ENCODE assay signal across 8 cellular contexts in genomic region chr11:73787051-73787642, GRCh38. TPM values are rescaled to one million over a fixed set of nuclear protein-coding genes. Genes with fewer than 3 reads are reported as not detected.
A peak's percentile ranks its signal among the peaks of the same experiment; 100 is the strongest.
DNase-seq lines count a peak whose midpoint lies in the region; ATAC-seq, FAIRE-seq and TF ChIP-seq lines count a peak whose summit lies in the region.

No MANE protein-coding gene starts in this region.

- H3K27me3 Mint-ChIP-seq in activated naive CD8-positive, alpha-beta T cell treated with anti-CD3 and anti-CD28 coated beads, Interleukin-2, amount 10 ng/mL, durations not matched to agents 7 days and 5 days = no peaks in the 10 kb centered on the region

- peak overlapping the region; percentile 99 for H3K4me3 Mint-ChIP-seq in activated naive CD8-positive, alpha-beta T cell treated with anti-CD3 and anti-CD28 coated beads, Interleukin-2, amount 10 ng/mL, durations not matched to agents 7 days and 5 days

- no peak for TF ChIP-seq RAD21 in HepG2 (CRISPR knock-in tag; IDR thresholded peaks at IDR 0.05)

- no peak for TF ChIP-seq CTCF in HepG2 (CRISPR knock-in tag; IDR thresholded peaks at IDR 0.05)
- no peak for TF ChIP-seq CTCF in thyroid gland (IDR thresholded peaks at IDR 0.05)

- H3K9me3 ChIP-seq in HepG2 (ENCODE audit: low read length) (no peaks in the 10 kb centered on the region), thyroid gland (no peaks in the 10 kb centered on the region)

- H3K27me3 ChIP-seq in HepG2 (ENCODE audit: control insufficient read depth in 1 of 2, insufficient read depth in 2 of 2, low read length in 2 of 2) (no peaks in the 10 kb centered on the region), thyroid gland (no peaks in the 10 kb centered on the region)

- CTCF ChIA-PET in HepG2 (lab: Yijun Ruan, JAX; ENCODE audit: low intra/inter-chr PET ratio, low total read pairs) = no interaction called here

- in situ Hi-C loops in HepG2 (cut with HindIII; ENCODE audit: extremely low pct_ligation_motif_present, low pct_unique_long_range_greater_than_20kb) = no loop called here

- no peaks in the 10 kb centered on the region for H4K20me1 ChIP-seq in HepG2 (ENCODE audit: insufficient read depth, low read length)

- peak overlapping the region; percentile 74 to 96 (median 85) for H3K4me3 ChIP-seq in HepG2 (replicated peaks in 1 of 3; ENCODE audit: insufficient read depth in 1 of 3, low read depth in 2 of 3, low read length in 3 of 3)
- peak overlapping the region in 2 of 3 donors; percentile 14 to 50 for H3K4me3 ChIP-seq in thyroid gland (replicated peaks in 1 of 3)

- ATAC-seq in activated naive CD8-positive, alpha-beta T cell treated with anti-CD3 and anti-CD28 coated beads, Interleukin-2, amount 10 ng/mL, durations not matched to agents 7 days and 5 days (ENCODE audit: low read depth) = no peak
- ATAC-seq in HepG2 (no peak), HG03342 (IDR thresholded peaks at IDR 0.05; ENCODE audit: unreplicated experiment) (no peak)

- peak overlapping the region; percentile 100 for H3K27ac Mint-ChIP-seq in activated naive CD8-positive, alpha-beta T cell treated with anti-CD3 and anti-CD28 coated beads, Interleukin-2, amount 10 ng/mL, durations not matched to agents 7 days and 5 days

- TF ChIP-seq POLR2A in HepG2 (IDR thresholded peaks at IDR 0.05; ENCODE audit: insufficient read depth in 1 of 2, low read depth in 2 of 2, low read length in 2 of 2) (no peak), thyroid gland (IDR thresholded peaks at IDR 0.05) (no peak)

- 48% methylated on average over 17 of the region's 17 CpGs for WGBS in HepG2 (ENCODE audit: low lambda C conversion rate)
- 46 to 53% methylated on average over 17 of the region's 17 CpGs for WGBS in thyroid gland, 2 donors

- peak overlapping the region; percentile 97 for H3K9ac ChIP-seq in HepG2 (ENCODE audit: insufficient read depth, low read depth, low read length)

- BruUV-seq in HepG2 (replicated peaks; lab: Mats Ljungman, UMichigan) = no TSS peak

- H2AFZ ChIP-seq in HepG2 (ENCODE audit: low read length) = peak overlapping the region; percentile 33

- intact Hi-C loops in HepG2 (cut with micrococcal nuclease; ENCODE audit: unreplicated experiment) (no loop called here), thyroid gland (cut with DNase I) (loop anchor here (5.0 kb wide), 1 partner anchor 90 kb away; the partner anchor contains the start of genes COA4 and PAAF1)

- H3K36me3 ChIP-seq in HepG2 (replicated peaks in 1 of 2; ENCODE audit: control insufficient read depth in 1 of 2, insufficient read depth in 2 of 2, low read length in 2 of 2) (no peaks in the 10 kb centered on the region), thyroid gland (no peaks in the 10 kb centered on the region)

- H3K36me3 Mint-ChIP-seq in activated naive CD8-positive, alpha-beta T cell treated with anti-CD3 and anti-CD28 coated beads, Interleukin-2, amount 10 ng/mL, durations not matched to agents 7 days and 5 days = peaks cover 1% of the 10 kb centered on the region

- H3K27ac ChIP-seq in HepG2 (ENCODE audit: extremely low read length, insufficient read depth, low read length) (peak overlapping the region; percentile 99), thyroid gland (peak overlapping the region; percentile 82 to 95 (median 88))

- FAIRE-seq in HepG2 (lab: Jason Lieb, UNC) = no peak

- TF ChIP-seq EP300 in HepG2 (IDR thresholded peaks at IDR 0.05; ENCODE audit: low read depth in 2 of 2, low read length in 2 of 2) (no peak), HepG2 (CRISPR knock-in tag; IDR thresholded peaks at IDR 0.05; ENCODE audit: borderline replicate concordance) (no peak)

- H3K79me2 ChIP-seq in HepG2 (ENCODE audit: insufficient read depth, low read length) = peaks cover 18% of the 10 kb centered on the region

- H3K4me1 Mint-ChIP-seq in activated naive CD8-positive, alpha-beta T cell treated with anti-CD3 and anti-CD28 coated beads, Interleukin-2, amount 10 ng/mL, durations not matched to agents 7 days and 5 days = peaks cover 24% of the 10 kb centered on the region

- no peaks in the 10 kb centered on the region for H3K9me3 Mint-ChIP-seq in activated naive CD8-positive, alpha-beta T cell treated with anti-CD3 and anti-CD28 coated beads, Interleukin-2, amount 10 ng/mL, durations not matched to agents 7 days and 5 days

- peak overlapping the region; percentile 94 for H3K4me2 ChIP-seq in HepG2 (ENCODE audit: low read depth, low read length)

- H3K4me1 ChIP-seq in HepG2 (ENCODE audit: insufficient read depth, low read length) (peaks cover 56% of the 10 kb centered on the region), thyroid gland (peaks cover 4 to 15% of the 10 kb centered on the region in 2 donors)

- POLR2A ChIA-PET in activated naive CD8-positive, alpha-beta T cell treated with anti-CD3 and anti-CD28 coated beads, Interleukin-2, amount 10 ng/mL, durations not matched to agents 7 days and 5 days (lab: Charles Lee) = interaction anchor here (0.5 to 2.2 kb wide), 6 partner anchors 9 to 1133 kb away, joined by 3 to 21 read pairs (median 4); partner anchors contain the start of genes C2CD3, COA4, PPME1 and RAB6A
- POLR2A ChIA-PET in HepG2 (lab: Yijun Ruan, JAX) = interaction anchor here (1.0 to 2.1 kb wide), 8 partner anchors 8 to 188 kb away, joined by 3 to 68 read pairs (median 8); partner anchors contain the start of gene RAB6A

- peak; percentile 9 to 17 for DNase-seq in activated CD4-positive, alpha-beta T cell treated with anti-CD3 and anti-CD28 coated beads, Interleukin-2, amount 50 U/mL, for 48 hours
- DNase-seq in activated CD4-positive, alpha-beta T cell treated with anti-CD3 and anti-CD28 coated beads for 1 hour = no peak
- no peak for DNase-seq in activated naive CD8-positive, alpha-beta T cell treated with anti-CD3 and anti-CD28 coated beads, Interleukin-2, amount 10 ng/mL, durations not matched to agents 7 days and 5 days
- DNase-seq in HepG2 (ENCODE audit: low spot score) (no peak), thyroid gland (peak in 1 of 2 donors; percentile 17), NCI-H446 treated with DMSO at 0.1 percent for 48 hours (lab: John Stamatoyannopoulos, UW) (no peak)
- DNase-seq in stimulated activated CD4-positive, alpha-beta T cell treated with anti-CD3 and anti-CD28 coated beads, Interleukin-4, amount 100 ng/mL, for 1 hour = no peak

TF ChIP-seq in HepG2, 621 proteins besides CTCF, POLR2A, EP300 and RAD21 (continues in another document):
- 0 out of 2 replicates have a peak, but pooled peaks have one; percentile 2 for TF ChIP-seq NFKBIZ (CRISPR knock-in tag; IDR thresholded peaks at IDR 0.05)

RNA-seq across cellular contexts. Expression of gene MRPL48, which starts 0.5 kb away (rescaled TPM):
- total RNA-seq in activated naive CD8-positive, alpha-beta T cell treated with anti-CD3 and anti-CD28 coated beads, Interleukin-2, amount 10 ng/mL, durations not matched to agents 7 days and 5 days = 10 to 100 TPM; 32.8 to 34.7 TPM
- 67.9 and 97.3 TPM in 2 replicates for total RNA-seq in HepG2 (2016; rRNA removed; fragmentation: Illumina TruSeq; extraction: Trizol)
- total RNA-seq in HepG2 (2016; cell fraction: cytosol; rRNA removed; fragmentation: Illumina TruSeq; extraction: Trizol; ENCODE audit: low read depth) = 27.8 TPM in 2 replicates
- total RNA-seq in HepG2 (2016; cell fraction: insoluble cytoplasmic fraction; rRNA removed; fragmentation: Illumina TruSeq; extraction: Trizol) = 65.9 and 101 TPM in 2 replicates
- total RNA-seq in HepG2 (2016; cell fraction: membrane; rRNA removed; fragmentation: Illumina TruSeq; extraction: Trizol) = 51.7 and 53.0 TPM in 2 replicates
- total RNA-seq in HepG2 (2016; cell fraction: nucleus; rRNA removed; fragmentation: Illumina TruSeq; extraction: Trizol) = 21.9 and 28.3 TPM in 2 replicates
- polyA plus RNA-seq in HepG2 (2011; rRNA removed) = 50.2 and 61.2 TPM in 2 replicates
- 27.7 and 30.4 TPM in 2 replicates for polyA plus RNA-seq in HepG2 (2011; cell fraction: cytosol; rRNA removed)
- 9.2 and 10.1 TPM in 2 replicates for polyA plus RNA-seq in HepG2 (2011; cell fraction: nucleus; rRNA removed)
- 40.6 and 45.7 TPM in 2 replicates for polyA plus RNA-seq in HepG2 (2012)
- 34.1 and 42.7 TPM in 2 replicates for polyA plus RNA-seq in HepG2 (2016; cell fraction: cytosol; fragmentation: Illumina TruSeq; extraction: Trizol; ENCODE audit: low read depth)
- 102 and 104 TPM in 2 replicates for polyA plus RNA-seq in HepG2 (2016; cell fraction: insoluble cytoplasmic fraction; fragmentation: Illumina TruSeq; extraction: Trizol; ENCODE audit: low read depth)
- 46.1 and 46.9 TPM in 2 replicates for polyA plus RNA-seq in HepG2 (2016; cell fraction: membrane; fragmentation: Illumina TruSeq; extraction: Trizol; ENCODE audit: low read depth)
- polyA plus RNA-seq in HepG2 (2016; cell fraction: nucleus; fragmentation: Illumina TruSeq; extraction: Trizol; ENCODE audit: insufficient read depth, low read depth) = 34.7 and 41.9 TPM in 2 replicates
- polyA minus RNA-seq in HepG2 (2011; rRNA and poly(A)+ RNA removed; ENCODE audit: low replicate concordance) = 13.4 and 41.4 TPM in 2 replicates
- polyA minus RNA-seq in HepG2 (2011; cell fraction: cytosol; rRNA and poly(A)+ RNA removed) = 11.1 and 12.9 TPM in 2 replicates
- 15.0 and 16.6 TPM in 2 replicates for polyA minus RNA-seq in HepG2 (2011; cell fraction: nucleus; rRNA and poly(A)+ RNA removed)
- total RNA-seq in thyroid gland = 10 to 100 TPM; 16.0 to 38.5 (median 29.8) TPM

RNA-seq across cellular contexts. Expression of gene RAB6A, which starts 26.3 kb away (rescaled TPM):
- 100 to 1,000 TPM; 108 to 126 TPM for total RNA-seq in activated naive CD8-positive, alpha-beta T cell treated with anti-CD3 and anti-CD28 coated beads, Interleukin-2, amount 10 ng/mL, durations not matched to agents 7 days and 5 days
- total RNA-seq in HepG2 (2016; rRNA removed; fragmentation: Illumina TruSeq; extraction: Trizol) (74.3 and 83.3 TPM in 2 replicates), thyroid gland (100 to 1,000 TPM; 131 to 191 (median 178) TPM)
- total RNA-seq in HepG2 (2016; cell fraction: cytosol; rRNA removed; fragmentation: Illumina TruSeq; extraction: Trizol; ENCODE audit: low read depth) = 71.2 and 75.6 TPM in 2 replicates
- 77.4 and 84.5 TPM in 2 replicates for total RNA-seq in HepG2 (2016; cell fraction: insoluble cytoplasmic fraction; rRNA removed; fragmentation: Illumina TruSeq; extraction: Trizol)
- 47.3 and 51.3 TPM in 2 replicates for total RNA-seq in HepG2 (2016; cell fraction: membrane; rRNA removed; fragmentation: Illumina TruSeq; extraction: Trizol)
- 40.6 and 45.8 TPM in 2 replicates for total RNA-seq in HepG2 (2016; cell fraction: nucleus; rRNA removed; fragmentation: Illumina TruSeq; extraction: Trizol)
- 92.0 and 121 TPM in 2 replicates for polyA plus RNA-seq in HepG2 (2011; rRNA removed)
- 39.6 and 72.5 TPM in 2 replicates for polyA plus RNA-seq in HepG2 (2011; cell fraction: cytosol; rRNA removed)
- 38.0 and 39.7 TPM in 2 replicates for polyA plus RNA-seq in HepG2 (2011; cell fraction: nucleus; rRNA removed)
- polyA plus RNA-seq in HepG2 (2012) = 73.4 and 84.2 TPM in 2 replicates
- polyA plus RNA-seq in HepG2 (2016; cell fraction: cytosol; fragmentation: Illumina TruSeq; extraction: Trizol; ENCODE audit: low read depth) = 10.3 and 12.2 TPM in 2 replicates
- 113 and 114 TPM in 2 replicates for polyA plus RNA-seq in HepG2 (2016; cell fraction: insoluble cytoplasmic fraction; fragmentation: Illumina TruSeq; extraction: Trizol; ENCODE audit: low read depth)
- 31.5 and 35.2 TPM in 2 replicates for polyA plus RNA-seq in HepG2 (2016; cell fraction: membrane; fragmentation: Illumina TruSeq; extraction: Trizol; ENCODE audit: low read depth)
- polyA plus RNA-seq in HepG2 (2016; cell fraction: nucleus; fragmentation: Illumina TruSeq; extraction: Trizol; ENCODE audit: insufficient read depth, low read depth) = 65.7 and 66.6 TPM in 2 replicates
- polyA minus RNA-seq in HepG2 (2011; rRNA and poly(A)+ RNA removed; ENCODE audit: low replicate concordance) = 87.8 and 136 TPM in 2 replicates
- polyA minus RNA-seq in HepG2 (2011; cell fraction: cytosol; rRNA and poly(A)+ RNA removed) = 128 and 159 TPM in 2 replicates
- 68.9 and 102 TPM in 2 replicates for polyA minus RNA-seq in HepG2 (2011; cell fraction: nucleus; rRNA and poly(A)+ RNA removed)

Comparison
In these comparisons a context has a peak if more than half of its experiments do, and no peak if none do; other contexts are left out.
1. DNase-seq: peak in activated CD4-positive, alpha-beta T cell treated with anti-CD3 and anti-CD28 coated beads, Interleukin-2, amount 50 U/mL, for 48 hours (2 of 2); none in activated CD4-positive, alpha-beta T cell treated with anti-CD3 and anti-CD28 coated beads for 1 hour (single experiment), activated naive CD8-positive, alpha-beta T cell treated with anti-CD3 and anti-CD28 coated beads, Interleukin-2, amount 10 ng/mL, durations not matched to agents 7 days and 5 days (single experiment), HepG2 (single experiment), NCI-H446 treated with DMSO at 0.1 percent for 48 hours (single experiment) and stimulated activated CD4-positive, alpha-beta T cell treated with anti-CD3 and anti-CD28 coated beads, Interleukin-4, amount 100 ng/mL, for 1 hour (single experiment).